16 cellular contexts compared by ENCODE assay signal in the genomic region with DNA sequence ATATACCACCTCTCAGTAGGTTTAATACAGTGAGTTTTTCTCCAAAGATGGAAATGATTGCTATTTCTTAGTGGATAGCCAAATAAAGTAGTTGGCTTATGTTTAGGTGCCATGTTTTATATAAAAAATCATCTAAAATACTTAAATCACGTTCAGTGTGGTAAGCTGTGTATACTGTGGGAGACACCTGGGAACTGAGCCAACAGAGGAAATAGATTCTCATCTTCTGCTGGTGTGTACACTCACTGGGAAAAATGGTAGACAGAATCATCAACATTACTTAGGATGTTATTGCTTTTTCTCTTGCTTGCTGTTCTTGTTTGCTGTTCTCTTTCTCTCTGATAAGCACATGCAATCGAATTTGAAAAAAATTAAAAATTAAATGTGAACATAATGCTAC.
DNase-seq lines count a peak whose midpoint lies in the region; ATAC-seq and TF ChIP-seq lines count a peak whose summit lies in the region.
"Had no signal": no experiment of that assay in that cellular context is flagged by ENCODE, and none has a peak within 500 bp of the region (broad histone marks: within the 10 kb centered on the region; RNA-seq: fewer than 3 reads in every experiment).

No MANE protein-coding gene starts in this region.

- no peak overlapping the region for H3K4me3 Mint-ChIP-seq in MCF 10A (ENCODE audit: unreplicated experiment)
- H3K4me3 Mint-ChIP-seq: activated naive CD8-positive, alpha-beta T cell treated with anti-CD3 and anti-CD28 coated beads, Interleukin-2, amount 50 U/mL, for 24 hours; activated T-cell treated with anti-CD3 and anti-CD28 coated beads, Interleukin-2, amount 50 U/mL, for 24 hours had no signal

- no peaks in the 10 kb centered on the region for H3K36me3 Mint-ChIP-seq in MCF 10A (ENCODE audit: insufficient read depth, unreplicated experiment)

- POLR2A ChIA-PET in MCF 10A (lab: Yijun Ruan, JAX), result no interaction called here

- H3K27ac Mint-ChIP-seq in MCF 10A (ENCODE audit: low read depth, unreplicated experiment), result no peak overlapping the region
- H3K27ac Mint-ChIP-seq: activated naive CD8-positive, alpha-beta T cell treated with anti-CD3 and anti-CD28 coated beads, Interleukin-2, amount 50 U/mL, for 24 hours; activated T-cell treated with anti-CD3 and anti-CD28 coated beads, Interleukin-2, amount 50 U/mL, for 24 hours; progenitor cell of endocrine pancreas had no signal

- H3K27me3 ChIP-seq in breast epithelium (no peaks in the 10 kb centered on the region), brain microvascular endothelial cell (replicated peaks) (no peaks in the 10 kb centered on the region), colonic mucosa (no peaks in the 10 kb centered on the region)
- H3K27me3 ChIP-seq: transverse colon had no signal

- no peak for TF ChIP-seq POLR2A in breast epithelium (IDR thresholded peaks at IDR 0.05)

- H3K9me3 ChIP-seq in breast epithelium (no peaks in the 10 kb centered on the region), colonic mucosa (no peaks in the 10 kb centered on the region)
- H3K9me3 ChIP-seq: transverse colon had no signal

- no peak for ATAC-seq in GM21825 (IDR thresholded peaks at IDR 0.05; ENCODE audit: unreplicated experiment)
- ATAC-seq: activated CD4-positive, CD25-positive, alpha-beta regulatory T cell treated with anti-CD3 and anti-CD28 coated beads, Interleukin-2, amount 50 U/mL, for 24 hours; activated naive CD8-positive, alpha-beta T cell treated with anti-CD3 and anti-CD28 coated beads, Interleukin-2, amount 50 U/mL, for 24 hours had no signal

- H3K27ac ChIP-seq in breast epithelium (no peak overlapping the region), brain microvascular endothelial cell (no peak overlapping the region), colonic mucosa (no peak overlapping the region)
- H3K27ac ChIP-seq: transverse colon had no signal

- intact Hi-C loops in MCF 10A (cut with micrococcal nuclease), result no loop called here
- intact Hi-C loops in breast epithelium (cut with DNase I; ENCODE audit: low total_unique reads), result loop anchor here (5.0 kb wide), 1 partner anchor 633 kb away; no protein-coding TSS in a partner anchor
- intact Hi-C loops in colonic mucosa (cut with DNase I), result no loop called here

- CTCF ChIA-PET in MCF 10A (lab: Yijun Ruan, JAX), result interaction anchor here (1.0 kb wide), 1 partner anchor 214 kb away, joined by 3 read pairs; no protein-coding TSS in a partner anchor

- H3K4me1 ChIP-seq in breast epithelium (no peaks in the 10 kb centered on the region), colonic mucosa (no peaks in the 10 kb centered on the region)
- H3K4me1 ChIP-seq: transverse colon had no signal

- H3K36me3 ChIP-seq in breast epithelium (no peaks in the 10 kb centered on the region), brain microvascular endothelial cell (replicated peaks) (no peaks in the 10 kb centered on the region), colonic mucosa (no peaks in the 10 kb centered on the region)
- H3K36me3 ChIP-seq: transverse colon had no signal

- no peaks in the 10 kb centered on the region for H3K9me3 Mint-ChIP-seq in MCF 10A (ENCODE audit: unreplicated experiment)
- H3K9me3 Mint-ChIP-seq: activated naive CD8-positive, alpha-beta T cell treated with anti-CD3 and anti-CD28 coated beads, Interleukin-2, amount 50 U/mL, for 24 hours; activated T-cell treated with anti-CD3 and anti-CD28 coated beads, Interleukin-2, amount 50 U/mL, for 24 hours had no signal

- no peak overlapping the region for H3K9ac ChIP-seq in colonic mucosa (ENCODE audit: low read depth in 2 of 2, low read length in 2 of 2)

- in situ Hi-C loops in brain microvascular endothelial cell (cut with HindIII; ENCODE audit: low pct_ligation_motif_present, low sequenced_read_pairs), result loop anchor here (25.0 kb wide), 1 partner anchor 218 kb away; no protein-coding TSS in a partner anchor

- DNase-seq in MCF 10A (ENCODE audit: unreplicated experiment), result peak; percentile 57
- no peak for DNase-seq in breast epithelium (ENCODE audit: low spot score in 2 of 2)
- DNase-seq in NCI-H2196 (lab: John Stamatoyannopoulos, UW; ENCODE audit: unreplicated experiment), result peak; percentile 73
- peak; percentile 30 for DNase-seq in brain microvascular endothelial cell
- no peak for DNase-seq in GDM1 (lab: John Stamatoyannopoulos, UW)
- no peak for DNase-seq in colonic mucosa
- no peak for DNase-seq in activated CD4-positive, alpha-beta T cell treated with anti-CD3 and anti-CD28 coated beads, Interleukin-2, amount 50 U/mL, for 48 hours
- DNase-seq: activated naive CD8-positive, alpha-beta T cell treated with anti-CD3 and anti-CD28 coated beads, Interleukin-2, amount 50 U/mL, for 24 hours; activated T-cell treated with anti-CD3 and anti-CD28 coated beads, Interleukin-2, amount 50 U/mL, for 24 hours; DMS79; Karpas-422; NK-92 treated with Interleukin-12 subunit alpha and Interleukin-12 subunit beta, amount 100 ng/mL, for 24 hours; transverse colon had no signal

- BruUV-seq in MCF 10A (replicated peaks; lab: Mats Ljungman, UMichigan), result no TSS peak

- TF ChIP-seq CTCF in MCF 10A (IDR thresholded peaks at IDR 0.05; ENCODE audit: unreplicated experiment) (no peak), breast epithelium (IDR thresholded peaks at IDR 0.05) (no peak), brain microvascular endothelial cell (IDR thresholded peaks at IDR 0.05; ENCODE audit: low read depth, low read length, missing control alignments) (no peak), colonic mucosa (IDR thresholded peaks at IDR 0.05) (no peak)

- H3K4me3 ChIP-seq in breast epithelium (no peak overlapping the region), brain microvascular endothelial cell (ENCODE audit: low read depth, low read length) (no peak overlapping the region), colonic mucosa (no peak overlapping the region)
- H3K4me3 ChIP-seq: transverse colon had no signal

- H3K27me3 Mint-ChIP-seq in MCF 10A (ENCODE audit: insufficient read depth, unreplicated experiment), result no peaks in the 10 kb centered on the region
- H3K27me3 Mint-ChIP-seq: activated naive CD8-positive, alpha-beta T cell treated with anti-CD3 and anti-CD28 coated beads, Interleukin-2, amount 50 U/mL, for 24 hours; activated T-cell treated with anti-CD3 and anti-CD28 coated beads, Interleukin-2, amount 50 U/mL, for 24 hours had no signal

- no peaks in the 10 kb centered on the region for H3K4me1 Mint-ChIP-seq in MCF 10A (ENCODE audit: insufficient read depth, unreplicated experiment)

Comparison
In these comparisons a context has a peak if more than half of its experiments do, and no peak if none do; other contexts are left out.
1. DNase-seq: peak in MCF 10A (single experiment), NCI-H2196 (single experiment) and brain microvascular endothelial cell (single experiment); none in breast epithelium (0 of 2), GDM1 (single experiment), colonic mucosa (single experiment) and activated CD4-positive, alpha-beta T cell treated with anti-CD3 and anti-CD28 coated beads, Interleukin-2, amount 50 U/mL, for 48 hours (0 of 2).